ENCODE assay signal across 8 cellular contexts in genomic region chr3:23916886-23917815, GRCh38. TPM values are rescaled to one million over a fixed set of nuclear protein-coding genes. Genes with fewer than 3 reads are reported as not detected.
A peak's percentile ranks its signal among the peaks of the same experiment; 100 is the strongest.
DNase-seq lines count a peak whose midpoint lies in the region; ATAC-seq, FAIRE-seq and TF ChIP-seq lines count a peak whose summit lies in the region.

NKIRAS1 (minus strand) TSS chr3:23916990; CDS start chr3:23910904, 6,086 bp downstream.
RPL15 (plus strand) TSS chr3:23917132; CDS start chr3:23917860, 728 bp downstream.

- H3K27ac ChIP-seq in psoas muscle: peak within 1 kb of the TSS; percentile 97

- peaks cover 35% of the 10 kb centered on the region for H3K4me1 ChIP-seq in psoas muscle

- intact Hi-C loops in left ventricle myocardium superior (cut with micrococcal nuclease): no loop called here
- intact Hi-C loops in psoas muscle (cut with DNase I): loop anchor here in 1 of 2 donors (2.0 kb wide), 1 partner anchor 28 kb away; the partner anchor contains the start of gene NR1D2

- ATAC-seq in HG02852 (IDR thresholded peaks at IDR 0.05; ENCODE audit: unreplicated experiment) (peak; percentile 90), left ventricle myocardium superior (peak; percentile 99), psoas muscle (peak; percentile 97 to 99 (median 98))

- no peaks in the 10 kb centered on the region for H3K27me3 ChIP-seq in psoas muscle (ENCODE audit: insufficient read depth in 3 of 3, low read length in 2 of 3)

- TF ChIP-seq POLR2A in GM12892 (IDR thresholded peaks at IDR 0.05; ENCODE audit: low read depth, low read length): peak; percentile 100

- peak within 1 kb of the TSS; percentile 85 for H3K4me3 ChIP-seq in psoas muscle

- H3K9me3 ChIP-seq in psoas muscle: no peaks in the 10 kb centered on the region

- peaks cover 3 to 44% of the 10 kb centered on the region in 2 donors for H3K36me3 ChIP-seq in psoas muscle (ENCODE audit: insufficient read depth in 1 of 2, low read depth in 1 of 2)

- 0% methylated on average over 66 to 71 of the region's 71 CpGs for WGBS in psoas muscle, 3 donors

- TF ChIP-seq CTCF in psoas muscle (IDR thresholded peaks at IDR 0.05): peak; percentile 46

- peak; percentile 85 for FAIRE-seq in GM12892 (lab: Jason Lieb, UNC)
- peak; percentile 66 for FAIRE-seq in urothelium cell line (lab: Jason Lieb, UNC)

- DNase-seq in GM12892 (ENCODE audit: insufficient read length) (peak; percentile 86), NCI-H146 (lab: John Stamatoyannopoulos, UW) (peak; percentile 94), T-helper 1 cell (peak; percentile 93 to 98 (median 96)), amygdala (lab: John Stamatoyannopoulos, UW) (peak; percentile 63 to 97 (median 93)), left ventricle myocardium superior (peak; percentile 98), psoas muscle (peak; percentile 97 to 99), urothelium cell line (ENCODE audit: low spot score) (peak; percentile 97)

RNA-seq across cellular contexts. Expression of gene NKIRAS1, which starts in this region (rescaled TPM):
- polyA plus RNA-seq in GM12892 (2012; ENCODE audit: missing spikeins): 8.4 TPM
- total RNA-seq in left ventricle myocardium superior (22.6 TPM), psoas muscle (10 to 100 TPM; 19.8 to 30.7 (median 21.3) TPM)
- polyA plus RNA-seq in psoas muscle: 10 to 100 TPM; 19.5 to 52.4 (median 24.7) TPM

RNA-seq across cellular contexts. Expression of gene RPL15, which starts in this region (rescaled TPM):
- 4,883 TPM for polyA plus RNA-seq in GM12892 (2012; ENCODE audit: missing spikeins)
- total RNA-seq in left ventricle myocardium superior (910 TPM), psoas muscle (1,000 to 10,000 TPM; 1,021 to 1,350 (median 1,156) TPM)
- polyA plus RNA-seq in psoas muscle: 1,000 to 10,000 TPM; 1,831 to 2,855 (median 2,304) TPM

Comparison
In these comparisons a context has a peak if more than half of its experiments do, and no peak if none do; other contexts are left out.
1. Peak in every context shown above with its lines: DNase-seq, ATAC-seq, H3K4me3 ChIP-seq and H3K27ac ChIP-seq.